Comparison of ENCODE assay signal across 22 cellular contexts in genomic region chr1:46194641-46195179, GRCh38. TPM values are rescaled to one million over a fixed set of nuclear protein-coding genes. Genes with fewer than 3 reads are reported as not detected.
A peak's percentile ranks its signal among the peaks of the same experiment; 100 is the strongest.
DNase-seq lines count a peak whose midpoint lies in the region; ATAC-seq, FAIRE-seq and TF ChIP-seq lines count a peak whose summit lies in the region.
"Had no signal": no experiment of that assay in that cellular context is flagged by ENCODE, and none has a peak within 500 bp of the region (broad histone marks: within the 10 kb centered on the region; RNA-seq: fewer than 3 reads in every experiment).

No MANE protein-coding gene starts in this region.

- no peak for FAIRE-seq in K562 (lab: Jason Lieb, UNC)
- FAIRE-seq: GM12892, GM19239 had no signal

- H3K4me3 ChIP-seq in K562: no peak overlapping the region
- H3K4me3 ChIP-seq: HAP-1 had no signal

- BruUV-seq in K562 (replicated peaks; lab: Mats Ljungman, UMichigan): no TSS peak

- 77% methylated on average over 5 of the region's 5 CpGs for WGBS in K562 (ENCODE audit: insufficient coverage, low coverage, missing lambda C conversion rate)

- H3K27me3 Mint-ChIP-seq in activated CD4-positive, alpha-beta T cell treated with anti-CD3 and anti-CD28 coated beads for 36 hours: no peaks in the 10 kb centered on the region
- no peaks in the 10 kb centered on the region for H3K27me3 Mint-ChIP-seq in activated CD4-positive, alpha-beta T cell treated with anti-CD3 and anti-CD28 coated beads, Interleukin-2, amount 10 ng/mL, durations not matched to agents 24 days and 14 days
- no peaks in the 10 kb centered on the region for H3K27me3 Mint-ChIP-seq in stimulated activated memory B cell treated with anti-CD40 and anti-IgM and Interleukin-4, amounts not matched to agents 10 μg/mL and 1 μg/mL and 100 μg/mL, for 72 hours
- no peaks in the 10 kb centered on the region for H3K27me3 Mint-ChIP-seq in activated T-cell treated with anti-CD3 and anti-CD28 coated beads, Interleukin-2, amount 50 U/mL, for 24 hours
- H3K27me3 Mint-ChIP-seq: CD4-positive, alpha-beta memory T cell had no signal

- no peak for TF ChIP-seq EP300 in K562 (IDR thresholded peaks at IDR 0.05; ENCODE audit: low read length)

- in situ Hi-C loops in K562 (cut with MboI): loop anchor here (25.0 kb wide), 1 partner anchor 557 kb away; no protein-coding TSS in a partner anchor

- POLR2A ChIA-PET in activated CD4-positive, alpha-beta T cell treated with anti-CD3 and anti-CD28 coated beads for 36 hours (lab: Charles Lee): no interaction called here
- POLR2A ChIA-PET in K562 (lab: Yijun Ruan, JAX): interaction anchor here (0.7 to 1.7 kb wide), 7 partner anchors 10 to 153 kb away, joined by 3 to 5 read pairs (median 4); partner anchors contain the start of genes NSUN4 and PIK3R3

- no peaks in the 10 kb centered on the region for H3K9me3 Mint-ChIP-seq in activated CD4-positive, alpha-beta T cell treated with anti-CD3 and anti-CD28 coated beads for 36 hours (ENCODE audit: low read depth)
- H3K9me3 Mint-ChIP-seq in activated CD4-positive, alpha-beta T cell treated with anti-CD3 and anti-CD28 coated beads, Interleukin-2, amount 10 ng/mL, durations not matched to agents 24 days and 14 days: no peaks in the 10 kb centered on the region
- H3K9me3 Mint-ChIP-seq in stimulated activated effector memory CD8-positive, alpha-beta T cell treated with anti-CD3 and anti-CD28 coated beads, Interleukin-12 subunit alpha, Interleukin-12 subunit beta, amount 100 ng/mL, for 72 hours: no peaks in the 10 kb centered on the region
- no peaks in the 10 kb centered on the region for H3K9me3 Mint-ChIP-seq in stimulated activated memory B cell treated with anti-CD40 and anti-IgM and Interleukin-4, amounts not matched to agents 10 μg/mL and 1 μg/mL and 100 μg/mL, for 72 hours
- H3K9me3 Mint-ChIP-seq in activated T-cell treated with anti-CD3 and anti-CD28 coated beads, Interleukin-2, amount 50 U/mL, for 24 hours: no peaks in the 10 kb centered on the region
- H3K9me3 Mint-ChIP-seq: CD4-positive, alpha-beta memory T cell had no signal

- no peak for TF ChIP-seq RAD21 in K562 (CRISPR knock-in tag; conservative IDR thresholded peaks at IDR 0.05 in 1 of 2, IDR thresholded peaks at IDR 0.05 in 1 of 2)

- intact Hi-C loops in activated CD4-positive, alpha-beta T cell treated with anti-CD3 and anti-CD28 coated beads for 36 hours (cut with DNase I, micrococcal nuclease): no loop called here
- intact Hi-C loops in activated CD4-positive, alpha-beta T cell treated with anti-CD3 and anti-CD28 coated beads, Interleukin-2, amount 10 ng/mL, durations not matched to agents 24 days and 14 days (cut with micrococcal nuclease): loop anchor here (5.0 kb wide), 1 partner anchor 442 kb away; the partner anchor contains the start of gene IPP
- intact Hi-C loops in K562 (cut with micrococcal nuclease): no loop called here
- intact Hi-C loops in head of caudate nucleus (cut with DNase I): no loop called here

- H3K36me3 ChIP-seq in K562 (ENCODE audit: control insufficient read depth, insufficient read depth, low read length): peaks cover 66% of the 10 kb centered on the region
- H3K36me3 ChIP-seq: BE2C had no signal

- H3K36me3 Mint-ChIP-seq in activated CD4-positive, alpha-beta T cell treated with anti-CD3 and anti-CD28 coated beads for 36 hours (ENCODE audit: low read depth): peaks cover 13% of the 10 kb centered on the region
- peaks cover 28% of the 10 kb centered on the region for H3K36me3 Mint-ChIP-seq in activated CD4-positive, alpha-beta T cell treated with anti-CD3 and anti-CD28 coated beads, Interleukin-2, amount 10 ng/mL, durations not matched to agents 24 days and 14 days (ENCODE audit: low read depth)
- peaks cover 17% of the 10 kb centered on the region for H3K36me3 Mint-ChIP-seq in stimulated activated effector memory CD8-positive, alpha-beta T cell treated with anti-CD3 and anti-CD28 coated beads, Interleukin-12 subunit alpha, Interleukin-12 subunit beta, amount 100 ng/mL, for 72 hours
- peaks cover 35% of the 10 kb centered on the region for H3K36me3 Mint-ChIP-seq in stimulated activated memory B cell treated with anti-CD40 and anti-IgM and Interleukin-4, amounts not matched to agents 10 μg/mL and 1 μg/mL and 100 μg/mL, for 72 hours
- peaks cover 76% of the 10 kb centered on the region for H3K36me3 Mint-ChIP-seq in activated T-cell treated with anti-CD3 and anti-CD28 coated beads, Interleukin-2, amount 50 U/mL, for 24 hours (ENCODE audit: low read depth)

- peak overlapping the region; percentile 44 for H3K27ac Mint-ChIP-seq in activated CD4-positive, alpha-beta T cell treated with anti-CD3 and anti-CD28 coated beads for 36 hours
- no peak overlapping the region for H3K27ac Mint-ChIP-seq in activated CD4-positive, alpha-beta T cell treated with anti-CD3 and anti-CD28 coated beads, Interleukin-2, amount 10 ng/mL, durations not matched to agents 24 days and 14 days
- H3K27ac Mint-ChIP-seq in stimulated activated effector memory CD8-positive, alpha-beta T cell treated with anti-CD3 and anti-CD28 coated beads, Interleukin-12 subunit alpha, Interleukin-12 subunit beta, amount 100 ng/mL, for 72 hours: peak overlapping the region; percentile 9
- no peak overlapping the region for H3K27ac Mint-ChIP-seq in stimulated activated memory B cell treated with anti-CD40 and anti-IgM and Interleukin-4, amounts not matched to agents 10 μg/mL and 1 μg/mL and 100 μg/mL, for 72 hours
- H3K27ac Mint-ChIP-seq in activated T-cell treated with anti-CD3 and anti-CD28 coated beads, Interleukin-2, amount 50 U/mL, for 24 hours: no peak overlapping the region
- H3K27ac Mint-ChIP-seq: CD4-positive, alpha-beta memory T cell had no signal

- peaks cover 14% of the 10 kb centered on the region for H3K4me1 Mint-ChIP-seq in activated CD4-positive, alpha-beta T cell treated with anti-CD3 and anti-CD28 coated beads for 36 hours
- peaks cover 12% of the 10 kb centered on the region for H3K4me1 Mint-ChIP-seq in activated CD4-positive, alpha-beta T cell treated with anti-CD3 and anti-CD28 coated beads, Interleukin-2, amount 10 ng/mL, durations not matched to agents 24 days and 14 days
- H3K4me1 Mint-ChIP-seq in stimulated activated effector memory CD8-positive, alpha-beta T cell treated with anti-CD3 and anti-CD28 coated beads, Interleukin-12 subunit alpha, Interleukin-12 subunit beta, amount 100 ng/mL, for 72 hours: peaks cover 7% of the 10 kb centered on the region
- peaks cover 17% of the 10 kb centered on the region for H3K4me1 Mint-ChIP-seq in stimulated activated memory B cell treated with anti-CD40 and anti-IgM and Interleukin-4, amounts not matched to agents 10 μg/mL and 1 μg/mL and 100 μg/mL, for 72 hours
- H3K4me1 Mint-ChIP-seq in activated T-cell treated with anti-CD3 and anti-CD28 coated beads, Interleukin-2, amount 50 U/mL, for 24 hours (ENCODE audit: low read depth): peaks cover 23% of the 10 kb centered on the region

- no peak overlapping the region for H3K27ac ChIP-seq in K562 (ENCODE audit: extremely low read depth, low read depth, low read length)

- no peak overlapping the region for H3K4me2 ChIP-seq in K562 (ENCODE audit: insufficient read depth, low read length)
- H3K4me2 ChIP-seq: SK-N-SH had no signal

- peaks cover 15 to 25% of the 10 kb centered on the region in 2 experiments for H3K4me1 ChIP-seq in K562 (replicated peaks in 1 of 2; ENCODE audit: control insufficient read depth in 2 of 2, insufficient read depth in 2 of 2, low read length in 2 of 2)
- H3K4me1 ChIP-seq: BE2C had no signal

- no peaks in the 10 kb centered on the region for H3K9me1 ChIP-seq in K562 (ENCODE audit: control insufficient read depth, insufficient read depth, low read length)

- TF ChIP-seq POLR2A in K562 (conservative IDR thresholded peaks at IDR 0.05): no peak

- no peak for TF ChIP-seq CTCF in K562 (IDR thresholded peaks at IDR 0.05 in 2 of 3, conservative IDR thresholded peaks at IDR 0.05 in 1 of 3; ENCODE audit: insufficient read depth in 2 of 3, low read depth in 1 of 3, low read length in 3 of 3)

- no peak overlapping the region for H2AFZ ChIP-seq in K562 (ENCODE audit: low read depth, low read length)

- H3K4me3 Mint-ChIP-seq in activated CD4-positive, alpha-beta T cell treated with anti-CD3 and anti-CD28 coated beads for 36 hours: no peak overlapping the region
- H3K4me3 Mint-ChIP-seq in activated CD4-positive, alpha-beta T cell treated with anti-CD3 and anti-CD28 coated beads, Interleukin-2, amount 10 ng/mL, durations not matched to agents 24 days and 14 days: no peak overlapping the region
- H3K4me3 Mint-ChIP-seq in stimulated activated effector memory CD8-positive, alpha-beta T cell treated with anti-CD3 and anti-CD28 coated beads, Interleukin-12 subunit alpha, Interleukin-12 subunit beta, amount 100 ng/mL, for 72 hours: no peak overlapping the region
- H3K4me3 Mint-ChIP-seq in stimulated activated memory B cell treated with anti-CD40 and anti-IgM and Interleukin-4, amounts not matched to agents 10 μg/mL and 1 μg/mL and 100 μg/mL, for 72 hours: no peak overlapping the region
- no peak overlapping the region for H3K4me3 Mint-ChIP-seq in activated T-cell treated with anti-CD3 and anti-CD28 coated beads, Interleukin-2, amount 50 U/mL, for 24 hours
- H3K4me3 Mint-ChIP-seq: CD4-positive, alpha-beta memory T cell had no signal

- peak overlapping the region in 1 of 2 experiments; percentile 28; a peak in 1 of 4 replicates for H3K9ac ChIP-seq in K562 (ENCODE audit: insufficient read depth in 1 of 2, low read depth in 2 of 2, low read length in 2 of 2)
- H3K9ac ChIP-seq: SK-N-SH had no signal

- DNase-seq in activated CD4-positive, alpha-beta T cell treated with anti-CD3 and anti-CD28 coated beads for 36 hours: no peak
- DNase-seq in activated CD4-positive, alpha-beta T cell treated with anti-CD3 and anti-CD28 coated beads, Interleukin-2, amount 10 ng/mL, durations not matched to agents 24 days and 14 days: no peak
- peak; percentile 16 for DNase-seq in NOMO-1 treated with DMSO at 0.1 percent for 48 hours (lab: John Stamatoyannopoulos, UW; ENCODE audit: unreplicated experiment)
- DNase-seq in K562 (ENCODE audit: extremely low read depth in 1 of 4, low spot score in 3 of 4): peak in 1 of 4 experiments; percentile 14
- no peak for DNase-seq in stimulated activated effector memory CD8-positive, alpha-beta T cell treated with anti-CD3 and anti-CD28 coated beads, Interleukin-12 subunit alpha, Interleukin-12 subunit beta, amount 100 ng/mL, for 72 hours (ENCODE audit: low spot score in 2 of 2)
- DNase-seq in activated T-cell treated with anti-CD3 and anti-CD28 coated beads, Interleukin-2, amount 50 U/mL, for 24 hours: no peak
- no peak for DNase-seq in head of caudate nucleus
- DNase-seq: BE2C; CD4-positive, alpha-beta memory T cell; DND-41; GDM1; Kasumi-1; NCI-H1092 treated with DMSO at 0.1 percent for 48 hours; NCI-H2171; NCI-H446 treated with DMSO at 0.1 percent for 48 hours; NCI-H82; PC-3; SK-N-SH had no signal

- H3K27me3 ChIP-seq in K562 (ENCODE audit: control insufficient read depth in 2 of 2, insufficient read depth in 2 of 2, low read length in 2 of 2): no peaks in the 10 kb centered on the region
- H3K27me3 ChIP-seq: BE2C had no signal

- no peaks in the 10 kb centered on the region for H3K9me3 ChIP-seq in K562 (replicated peaks; ENCODE audit: control insufficient read depth, insufficient read depth, low read depth, low read length)
- H3K9me3 ChIP-seq: BE2C, HAP-1, SK-N-SH had no signal

- ATAC-seq in activated CD4-positive, alpha-beta T cell treated with anti-CD3 and anti-CD28 coated beads for 36 hours: no peak
- ATAC-seq in K562: no peak
- ATAC-seq in stimulated activated effector memory CD8-positive, alpha-beta T cell treated with anti-CD3 and anti-CD28 coated beads, Interleukin-12 subunit alpha, Interleukin-12 subunit beta, amount 100 ng/mL, for 72 hours: no peak
- no peak for ATAC-seq in stimulated activated memory B cell treated with anti-CD40 and anti-IgM and Interleukin-4, amounts not matched to agents 10 μg/mL and 1 μg/mL and 100 μg/mL, for 72 hours
- ATAC-seq: PC-3 had no signal

- no peaks in the 10 kb centered on the region for H4K20me1 ChIP-seq in K562 (replicated peaks; ENCODE audit: control insufficient read depth, insufficient read depth, low read length)

- CTCF ChIA-PET in activated CD4-positive, alpha-beta T cell treated with anti-CD3 and anti-CD28 coated beads for 36 hours (lab: Charles Lee): interaction anchor here (0.5 to 3.9 kb wide), 4 partner anchors 13 to 513 kb away, joined by 3 to 18 read pairs (median 3); no protein-coding TSS in a partner anchor
- CTCF ChIA-PET in K562 (lab: Yijun Ruan, JAX; ENCODE audit: low intra/inter-chr PET ratio): no interaction called here

- peaks cover 15% of the 10 kb centered on the region for H3K79me2 ChIP-seq in K562 (ENCODE audit: control insufficient read depth, insufficient read depth, low read length)

RNA-seq across cellular contexts. Expression of gene POMGNT1, which starts 3.5 kb away (rescaled TPM):
- total RNA-seq in activated CD4-positive, alpha-beta T cell treated with anti-CD3 and anti-CD28 coated beads for 36 hours: 10 to 100 TPM; 36.4 to 36.5 TPM
- 75.1 and 83.0 TPM in 2 replicates for total RNA-seq in activated CD4-positive, alpha-beta T cell treated with anti-CD3 and anti-CD28 coated beads, Interleukin-2, amount 10 ng/mL, durations not matched to agents 24 days and 14 days
- 86.0 and 173 TPM in 2 replicates for total RNA-seq in K562 (2011; cell fraction: chromatin; rRNA removed; ENCODE audit: low replicate concordance)
- 132 and 135 TPM in 2 replicates for total RNA-seq in K562 (2011; cell fraction: nucleolus; rRNA removed)
- total RNA-seq in K562 (2011; cell fraction: nucleoplasm; rRNA removed): 113 and 115 TPM in 2 replicates
- total RNA-seq in K562 (2014; rRNA removed): 36.4 and 44.0 TPM in 2 replicates
- total RNA-seq in K562 (2014; rRNA removed; fragmentation: Illumina TruSeq; extraction: Trizol): 30.3 and 33.8 TPM in 2 replicates
- total RNA-seq in K562 (2015; rRNA removed; fragmentation: Illumina TruSeq; extraction: Trizol): 43.4 and 48.4 TPM in 2 replicates
- total RNA-seq in K562 (2021): 57.9 and 58.9 TPM in 2 replicates
- polyA plus RNA-seq in K562 (2011; rRNA removed): 42.7 and 50.7 TPM in 2 replicates
- 44.5 and 48.5 TPM in 2 replicates for polyA plus RNA-seq in K562 (2011; cell fraction: cytosol; rRNA removed)
- 131 and 161 TPM in 2 replicates for polyA plus RNA-seq in K562 (2011; cell fraction: nucleus; rRNA removed)
- 41.3 and 59.8 TPM in 2 replicates for polyA plus RNA-seq in K562 (2012)
- 45.6 and 47.8 TPM in 2 replicates for polyA plus RNA-seq in K562 (2014; fragmentation: Illumina TruSeq; extraction: Trizol)
- 10 to 100 TPM; 14.1 to 27.9 TPM for polyA plus RNA-seq in K562 (2014; fragmentation: Nextera tagmentation; extraction: Ambion mirVana)
- polyA plus RNA-seq in K562 (2014; rRNA removed): 37.8 and 43.5 TPM in 2 replicates
- polyA minus RNA-seq in K562 (2011; rRNA and poly(A)+ RNA removed): 24.4 and 30.9 TPM in 2 replicates
- 21.5 and 24.7 TPM in 2 replicates for polyA minus RNA-seq in K562 (2011; cell fraction: cytosol; rRNA and poly(A)+ RNA removed)
- 25.7 and 38.8 TPM in 2 replicates for polyA minus RNA-seq in K562 (2011; cell fraction: nucleus; rRNA and poly(A)+ RNA removed)

RNA-seq across cellular contexts. Expression of gene LURAP1, which starts 8.4 kb away (rescaled TPM):
- total RNA-seq in activated CD4-positive, alpha-beta T cell treated with anti-CD3 and anti-CD28 coated beads for 36 hours: under 1 TPM; 0.11 to 0.12 TPM
- total RNA-seq in activated CD4-positive, alpha-beta T cell treated with anti-CD3 and anti-CD28 coated beads, Interleukin-2, amount 10 ng/mL, durations not matched to agents 24 days and 14 days: 0.12 and 0.21 TPM in 2 replicates
- total RNA-seq in K562 (2011; cell fraction: chromatin; rRNA removed; ENCODE audit: low replicate concordance): 1.6 and 3.1 TPM in 2 replicates
- 2.5 and 3.2 TPM in 2 replicates for total RNA-seq in K562 (2011; cell fraction: nucleolus; rRNA removed)
- 2.6 and 3.4 TPM in 2 replicates for total RNA-seq in K562 (2011; cell fraction: nucleoplasm; rRNA removed)
- total RNA-seq in K562 (2014; rRNA removed): 0.86 and 1.00 TPM in 2 replicates
- 0.40 and 0.54 TPM in 2 replicates for total RNA-seq in K562 (2014; rRNA removed; fragmentation: Illumina TruSeq; extraction: Trizol)
- 0.18 and 0.34 TPM in 2 replicates for total RNA-seq in K562 (2015; rRNA removed; fragmentation: Illumina TruSeq; extraction: Trizol)
- 0.60 and 0.72 TPM in 2 replicates for total RNA-seq in K562 (2021)
- 0.76 and 1.1 TPM in 2 replicates for polyA plus RNA-seq in K562 (2011; rRNA removed)
- polyA plus RNA-seq in K562 (2011; cell fraction: cytosol; rRNA removed): 0.49 and 1.4 TPM in 2 replicates
- 0.97 and 1.6 TPM in 2 replicates for polyA plus RNA-seq in K562 (2011; cell fraction: nucleus; rRNA removed)
- polyA plus RNA-seq in K562 (2012): 0.35 TPM in 2 replicates
- polyA plus RNA-seq in K562 (2014; fragmentation: Illumina TruSeq; extraction: Trizol): 0.45 and 0.54 TPM in 2 replicates
- under 1 TPM in 1 of 2 experiments, not detected in 1; 0.07 TPM for polyA plus RNA-seq in K562 (2014; fragmentation: Nextera tagmentation; extraction: Ambion mirVana)
- 0.50 and 1.2 TPM in 2 replicates for polyA plus RNA-seq in K562 (2014; rRNA removed)
- polyA minus RNA-seq in K562 (2011; rRNA and poly(A)+ RNA removed): 0.54 and 0.81 TPM in 2 replicates
- polyA minus RNA-seq in K562 (2011; cell fraction: cytosol; rRNA and poly(A)+ RNA removed): 0.86 TPM in 1 of 2 replicates, not detected in the other
- polyA minus RNA-seq in K562 (2011; cell fraction: nucleus; rRNA and poly(A)+ RNA removed): 0.33 and 0.67 TPM in 2 replicates

RNA-seq across cellular contexts. Expression of gene P3R3URF, which starts 18.4 kb away (rescaled TPM):
- not detected for total RNA-seq in activated CD4-positive, alpha-beta T cell treated with anti-CD3 and anti-CD28 coated beads for 36 hours
- total RNA-seq in activated CD4-positive, alpha-beta T cell treated with anti-CD3 and anti-CD28 coated beads, Interleukin-2, amount 10 ng/mL, durations not matched to agents 24 days and 14 days: not detected in 2 replicates
- total RNA-seq in K562 (2011; cell fraction: chromatin; rRNA removed; ENCODE audit: low replicate concordance): not detected in 2 replicates
- total RNA-seq in K562 (2011; cell fraction: nucleolus; rRNA removed): not detected in 2 replicates
- total RNA-seq in K562 (2011; cell fraction: nucleoplasm; rRNA removed): not detected in 2 replicates
- total RNA-seq in K562 (2014; rRNA removed): not detected in 2 replicates
- not detected in 2 replicates for total RNA-seq in K562 (2014; rRNA removed; fragmentation: Illumina TruSeq; extraction: Trizol)
- not detected in 2 replicates for total RNA-seq in K562 (2015; rRNA removed; fragmentation: Illumina TruSeq; extraction: Trizol)
- not detected in 2 replicates for total RNA-seq in K562 (2021)
- polyA plus RNA-seq in K562 (2011; rRNA removed): not detected in 2 replicates
- not detected in 2 replicates for polyA plus RNA-seq in K562 (2011; cell fraction: cytosol; rRNA removed)
- not detected in 2 replicates for polyA plus RNA-seq in K562 (2011; cell fraction: nucleus; rRNA removed)
- not detected in 2 replicates for polyA plus RNA-seq in K562 (2012)
- not detected in 2 replicates for polyA plus RNA-seq in K562 (2014; fragmentation: Illumina TruSeq; extraction: Trizol)
- not detected for polyA plus RNA-seq in K562 (2014; fragmentation: Nextera tagmentation; extraction: Ambion mirVana)
- polyA plus RNA-seq in K562 (2014; rRNA removed): not detected in 2 replicates
- not detected in 2 replicates for polyA minus RNA-seq in K562 (2011; rRNA and poly(A)+ RNA removed)
- not detected in 2 replicates for polyA minus RNA-seq in K562 (2011; cell fraction: cytosol; rRNA and poly(A)+ RNA removed)
- not detected in 2 replicates for polyA minus RNA-seq in K562 (2011; cell fraction: nucleus; rRNA and poly(A)+ RNA removed)
- total RNA-seq: CD4-positive, alpha-beta memory T cell; PC-3 had no signal
- polyA plus RNA-seq: CD4-positive, alpha-beta memory T cell; SK-N-SH had no signal

RNA-seq across cellular contexts. Expression of gene TSPAN1, which starts 19.8 kb away (rescaled TPM):
- total RNA-seq in activated CD4-positive, alpha-beta T cell treated with anti-CD3 and anti-CD28 coated beads for 36 hours: not detected
- total RNA-seq in activated CD4-positive, alpha-beta T cell treated with anti-CD3 and anti-CD28 coated beads, Interleukin-2, amount 10 ng/mL, durations not matched to agents 24 days and 14 days: not detected in 2 replicates
- total RNA-seq in K562 (2011; cell fraction: chromatin; rRNA removed; ENCODE audit: low replicate concordance): not detected in 2 replicates
- 0.53 TPM in 1 of 2 replicates, not detected in the other for total RNA-seq in K562 (2011; cell fraction: nucleolus; rRNA removed)
- not detected in 2 replicates for total RNA-seq in K562 (2011; cell fraction: nucleoplasm; rRNA removed)
- total RNA-seq in K562 (2014; rRNA removed) (not detected in 2 replicates), K562 (2014; rRNA removed; fragmentation: Illumina TruSeq; extraction: Trizol) (not detected in 2 replicates), K562 (2015; rRNA removed; fragmentation: Illumina TruSeq; extraction: Trizol) (not detected in 2 replicates), K562 (2021) (0.38 and 0.58 TPM in 2 replicates)
- polyA plus RNA-seq in K562 (2011; rRNA removed) (not detected in 2 replicates), K562 (2014; fragmentation: Illumina TruSeq; extraction: Trizol) (not detected in 2 replicates), K562 (2014; fragmentation: Nextera tagmentation; extraction: Ambion mirVana) (not detected), K562 (2014; rRNA removed) (not detected in 2 replicates)
- not detected in 2 replicates for polyA plus RNA-seq in K562 (2011; cell fraction: cytosol; rRNA removed)
- 0.20 TPM in 1 of 2 replicates, not detected in the other for polyA plus RNA-seq in K562 (2011; cell fraction: nucleus; rRNA removed)
- 0.07 and 0.22 TPM in 2 replicates for polyA plus RNA-seq in K562 (2012)
- not detected in 2 replicates for polyA minus RNA-seq in K562 (2011; rRNA and poly(A)+ RNA removed)
- not detected in 2 replicates for polyA minus RNA-seq in K562 (2011; cell fraction: cytosol; rRNA and poly(A)+ RNA removed)
- polyA minus RNA-seq in K562 (2011; cell fraction: nucleus; rRNA and poly(A)+ RNA removed): not detected in 2 replicates
- total RNA-seq: CD4-positive, alpha-beta memory T cell had no signal
- polyA plus RNA-seq: CD4-positive, alpha-beta memory T cell had no signal

RNA-seq across cellular contexts. Expression of gene RAD54L, which starts 52.9 kb away (rescaled TPM):
- 10 to 100 TPM; 64.2 to 73.4 TPM for total RNA-seq in activated CD4-positive, alpha-beta T cell treated with anti-CD3 and anti-CD28 coated beads for 36 hours
- total RNA-seq in activated CD4-positive, alpha-beta T cell treated with anti-CD3 and anti-CD28 coated beads, Interleukin-2, amount 10 ng/mL, durations not matched to agents 24 days and 14 days: 55.5 and 59.6 TPM in 2 replicates
- total RNA-seq in K562 (2011; cell fraction: chromatin; rRNA removed; ENCODE audit: low replicate concordance): 121 and 199 TPM in 2 replicates
- 90.1 and 94.5 TPM in 2 replicates for total RNA-seq in K562 (2011; cell fraction: nucleolus; rRNA removed)
- total RNA-seq in K562 (2011; cell fraction: nucleoplasm; rRNA removed): 71.5 and 90.3 TPM in 2 replicates
- total RNA-seq in K562 (2014; rRNA removed): 33.1 and 37.5 TPM in 2 replicates
- total RNA-seq in K562 (2014; rRNA removed; fragmentation: Illumina TruSeq; extraction: Trizol): 19.9 and 25.3 TPM in 2 replicates
- total RNA-seq in K562 (2015; rRNA removed; fragmentation: Illumina TruSeq; extraction: Trizol): 30.9 and 31.2 TPM in 2 replicates
- 67.0 and 72.7 TPM in 2 replicates for total RNA-seq in K562 (2021)
- polyA plus RNA-seq in K562 (2011; rRNA removed): 17.9 and 38.9 TPM in 2 replicates
- polyA plus RNA-seq in K562 (2011; cell fraction: cytosol; rRNA removed): 25.3 and 30.2 TPM in 2 replicates
- 141 and 147 TPM in 2 replicates for polyA plus RNA-seq in K562 (2011; cell fraction: nucleus; rRNA removed)
- polyA plus RNA-seq in K562 (2012): 41.9 and 42.0 TPM in 2 replicates
- polyA plus RNA-seq in K562 (2014; fragmentation: Illumina TruSeq; extraction: Trizol): 77.7 and 80.1 TPM in 2 replicates
- polyA plus RNA-seq in K562 (2014; fragmentation: Nextera tagmentation; extraction: Ambion mirVana): 10 to 100 TPM; 37.1 to 92.3 TPM
- polyA plus RNA-seq in K562 (2014; rRNA removed): 38.2 and 43.9 TPM in 2 replicates
- polyA minus RNA-seq in K562 (2011; rRNA and poly(A)+ RNA removed): 23.8 and 25.3 TPM in 2 replicates
- polyA minus RNA-seq in K562 (2011; cell fraction: cytosol; rRNA and poly(A)+ RNA removed): 21.7 and 27.2 TPM in 2 replicates
- 27.9 and 34.2 TPM in 2 replicates for polyA minus RNA-seq in K562 (2011; cell fraction: nucleus; rRNA and poly(A)+ RNA removed)

Comparison
In these comparisons a context has a peak if more than half of its experiments do, and no peak if none do; other contexts are left out.
1. H3K27ac Mint-ChIP-seq: peak in activated CD4-positive, alpha-beta T cell treated with anti-CD3 and anti-CD28 coated beads for 36 hours (single experiment) and stimulated activated effector memory CD8-positive, alpha-beta T cell treated with anti-CD3 and anti-CD28 coated beads, Interleukin-12 subunit alpha, Interleukin-12 subunit beta, amount 100 ng/mL, for 72 hours (single experiment); none in activated CD4-positive, alpha-beta T cell treated with anti-CD3 and anti-CD28 coated beads, Interleukin-2, amount 10 ng/mL, durations not matched to agents 24 days and 14 days (single experiment), stimulated activated memory B cell treated with anti-CD40 and anti-IgM and Interleukin-4, amounts not matched to agents 10 μg/mL and 1 μg/mL and 100 μg/mL, for 72 hours (single experiment) and activated T-cell treated with anti-CD3 and anti-CD28 coated beads, Interleukin-2, amount 50 U/mL, for 24 hours (single experiment).